ENCODE assay signal across 1 cellular context in the genomic region with DNA sequence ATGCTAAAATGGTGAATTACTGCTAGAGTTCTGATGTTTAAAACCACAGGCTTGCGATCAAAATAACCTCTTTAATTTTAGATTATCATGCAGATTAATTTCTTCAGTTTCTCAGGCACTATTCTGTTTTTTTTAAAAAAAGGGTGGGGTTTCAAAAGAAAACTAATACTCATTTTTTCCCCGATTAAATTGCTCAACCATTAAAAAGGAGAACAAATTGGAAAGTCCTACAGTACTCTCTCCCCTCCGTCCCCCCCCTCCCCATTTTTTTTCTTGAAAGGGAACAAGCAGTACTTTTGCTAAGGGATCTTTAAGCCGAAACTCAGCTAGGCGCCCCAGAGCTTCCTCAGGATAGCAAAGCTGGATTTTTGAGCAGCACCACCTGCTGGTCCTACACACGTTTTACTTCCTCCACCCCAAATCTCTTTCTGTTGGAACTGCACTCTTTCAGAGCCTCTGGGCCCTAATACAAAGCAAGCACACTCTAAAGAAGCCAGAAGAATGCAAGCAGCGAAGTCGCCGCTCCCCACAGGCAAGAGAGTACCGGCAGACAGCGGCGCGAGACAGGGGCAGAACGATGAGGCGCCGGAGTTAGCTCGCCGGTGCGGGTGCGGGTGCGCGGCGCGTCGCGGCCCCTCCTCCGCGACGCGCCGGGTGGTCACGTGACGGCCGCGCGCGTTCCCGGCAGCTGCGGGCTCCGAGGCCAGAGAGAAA.
TF ChIP-seq lines count a peak whose summit lies in the region.

A gene with protein sequence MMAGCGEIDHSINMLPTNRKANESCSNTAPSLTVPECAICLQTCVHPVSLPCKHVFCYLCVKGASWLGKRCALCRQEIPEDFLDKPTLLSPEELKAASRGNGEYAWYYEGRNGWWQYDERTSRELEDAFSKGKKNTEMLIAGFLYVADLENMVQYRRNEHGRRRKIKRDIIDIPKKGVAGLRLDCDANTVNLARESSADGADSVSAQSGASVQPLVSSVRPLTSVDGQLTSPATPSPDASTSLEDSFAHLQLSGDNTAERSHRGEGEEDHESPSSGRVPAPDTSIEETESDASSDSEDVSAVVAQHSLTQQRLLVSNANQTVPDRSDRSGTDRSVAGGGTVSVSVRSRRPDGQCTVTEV (plus strand): TSS at position 687 of the 714 bp plus-strand sequence. CDS start 13,475 bp downstream, outside the sequence.

TF ChIP-seq in HepG2, 621 proteins besides CTCF, POLR2A, EP300 and RAD21 (continued from another document and continues in another):
- TF ChIP-seq, protein P1, sequence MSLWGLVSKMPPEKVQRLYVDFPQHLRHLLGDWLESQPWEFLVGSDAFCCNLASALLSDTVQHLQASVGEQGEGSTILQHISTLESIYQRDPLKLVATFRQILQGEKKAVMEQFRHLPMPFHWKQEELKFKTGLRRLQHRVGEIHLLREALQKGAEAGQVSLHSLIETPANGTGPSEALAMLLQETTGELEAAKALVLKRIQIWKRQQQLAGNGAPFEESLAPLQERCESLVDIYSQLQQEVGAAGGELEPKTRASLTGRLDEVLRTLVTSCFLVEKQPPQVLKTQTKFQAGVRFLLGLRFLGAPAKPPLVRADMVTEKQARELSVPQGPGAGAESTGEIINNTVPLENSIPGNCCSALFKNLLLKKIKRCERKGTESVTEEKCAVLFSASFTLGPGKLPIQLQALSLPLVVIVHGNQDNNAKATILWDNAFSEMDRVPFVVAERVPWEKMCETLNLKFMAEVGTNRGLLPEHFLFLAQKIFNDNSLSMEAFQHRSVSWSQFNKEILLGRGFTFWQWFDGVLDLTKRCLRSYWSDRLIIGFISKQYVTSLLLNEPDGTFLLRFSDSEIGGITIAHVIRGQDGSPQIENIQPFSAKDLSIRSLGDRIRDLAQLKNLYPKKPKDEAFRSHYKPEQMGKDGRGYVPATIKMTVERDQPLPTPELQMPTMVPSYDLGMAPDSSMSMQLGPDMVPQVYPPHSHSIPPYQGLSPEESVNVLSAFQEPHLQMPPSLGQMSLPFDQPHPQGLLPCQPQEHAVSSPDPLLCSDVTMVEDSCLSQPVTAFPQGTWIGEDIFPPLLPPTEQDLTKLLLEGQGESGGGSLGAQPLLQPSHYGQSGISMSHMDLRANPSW (CRISPR knock-in tag; IDR thresholded peaks at IDR 0.05; ENCODE audit: borderline replicate concordance), result 0 out of 2 replicates have a peak, but pooled peaks have one; percentile 52
- TF ChIP-seq U2AF2 (IDR thresholded peaks at IDR 0.05; ENCODE audit: low read depth, low read length), result 0 out of 2 replicates have a peak, but pooled peaks have one; percentile 67
- TF ChIP-seq, protein P2, sequence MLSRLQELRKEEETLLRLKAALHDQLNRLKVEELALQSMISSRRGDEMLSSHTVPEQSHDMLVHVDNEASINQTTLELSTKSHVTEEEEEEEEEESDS (CRISPR knock-in tag; IDR thresholded peaks at IDR 0.05; ENCODE audit: borderline replicate concordance), result no peak
- TF ChIP-seq KLF12 (CRISPR knock-in tag; IDR thresholded peaks at IDR 0.05; ENCODE audit: borderline replicate concordance), result 0 out of 2 replicates have a peak, but pooled peaks have one; percentile 23
- TF ChIP-seq, protein P3, sequence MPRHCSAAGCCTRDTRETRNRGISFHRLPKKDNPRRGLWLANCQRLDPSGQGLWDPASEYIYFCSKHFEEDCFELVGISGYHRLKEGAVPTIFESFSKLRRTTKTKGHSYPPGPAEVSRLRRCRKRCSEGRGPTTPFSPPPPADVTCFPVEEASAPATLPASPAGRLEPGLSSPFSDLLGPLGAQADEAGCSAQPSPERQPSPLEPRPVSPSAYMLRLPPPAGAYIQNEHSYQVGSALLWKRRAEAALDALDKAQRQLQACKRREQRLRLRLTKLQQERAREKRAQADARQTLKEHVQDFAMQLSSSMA (CRISPR knock-in tag; IDR thresholded peaks at IDR 0.05), result no peak
- TF ChIP-seq RAD51 (IDR thresholded peaks at IDR 0.05; ENCODE audit: borderline replicate concordance), result peak; percentile 92
- TF ChIP-seq ZNF124 (CRISPR knock-in tag; IDR thresholded peaks at IDR 0.05), result 0 out of 2 replicates have a peak, but pooled peaks have one; percentile 16
- no peak for TF ChIP-seq ZNF382 (CRISPR knock-in tag; IDR thresholded peaks at IDR 0.05; ENCODE audit: borderline replicate concordance)
- TF ChIP-seq PHF5A (CRISPR knock-in tag; IDR thresholded peaks at IDR 0.05; ENCODE audit: low read depth, unreplicated experiment), result peak; percentile 28
- TF ChIP-seq, protein P4, sequence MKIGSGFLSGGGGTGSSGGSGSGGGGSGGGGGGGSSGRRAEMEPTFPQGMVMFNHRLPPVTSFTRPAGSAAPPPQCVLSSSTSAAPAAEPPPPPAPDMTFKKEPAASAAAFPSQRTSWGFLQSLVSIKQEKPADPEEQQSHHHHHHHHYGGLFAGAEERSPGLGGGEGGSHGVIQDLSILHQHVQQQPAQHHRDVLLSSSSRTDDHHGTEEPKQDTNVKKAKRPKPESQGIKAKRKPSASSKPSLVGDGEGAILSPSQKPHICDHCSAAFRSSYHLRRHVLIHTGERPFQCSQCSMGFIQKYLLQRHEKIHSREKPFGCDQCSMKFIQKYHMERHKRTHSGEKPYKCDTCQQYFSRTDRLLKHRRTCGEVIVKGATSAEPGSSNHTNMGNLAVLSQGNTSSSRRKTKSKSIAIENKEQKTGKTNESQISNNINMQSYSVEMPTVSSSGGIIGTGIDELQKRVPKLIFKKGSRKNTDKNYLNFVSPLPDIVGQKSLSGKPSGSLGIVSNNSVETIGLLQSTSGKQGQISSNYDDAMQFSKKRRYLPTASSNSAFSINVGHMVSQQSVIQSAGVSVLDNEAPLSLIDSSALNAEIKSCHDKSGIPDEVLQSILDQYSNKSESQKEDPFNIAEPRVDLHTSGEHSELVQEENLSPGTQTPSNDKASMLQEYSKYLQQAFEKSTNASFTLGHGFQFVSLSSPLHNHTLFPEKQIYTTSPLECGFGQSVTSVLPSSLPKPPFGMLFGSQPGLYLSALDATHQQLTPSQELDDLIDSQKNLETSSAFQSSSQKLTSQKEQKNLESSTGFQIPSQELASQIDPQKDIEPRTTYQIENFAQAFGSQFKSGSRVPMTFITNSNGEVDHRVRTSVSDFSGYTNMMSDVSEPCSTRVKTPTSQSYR (CRISPR knock-in tag; IDR thresholded peaks at IDR 0.05; ENCODE audit: borderline replicate concordance), result peak; percentile 25; the same call in 1 of the 2 replicates
- TF ChIP-seq, protein P5, sequence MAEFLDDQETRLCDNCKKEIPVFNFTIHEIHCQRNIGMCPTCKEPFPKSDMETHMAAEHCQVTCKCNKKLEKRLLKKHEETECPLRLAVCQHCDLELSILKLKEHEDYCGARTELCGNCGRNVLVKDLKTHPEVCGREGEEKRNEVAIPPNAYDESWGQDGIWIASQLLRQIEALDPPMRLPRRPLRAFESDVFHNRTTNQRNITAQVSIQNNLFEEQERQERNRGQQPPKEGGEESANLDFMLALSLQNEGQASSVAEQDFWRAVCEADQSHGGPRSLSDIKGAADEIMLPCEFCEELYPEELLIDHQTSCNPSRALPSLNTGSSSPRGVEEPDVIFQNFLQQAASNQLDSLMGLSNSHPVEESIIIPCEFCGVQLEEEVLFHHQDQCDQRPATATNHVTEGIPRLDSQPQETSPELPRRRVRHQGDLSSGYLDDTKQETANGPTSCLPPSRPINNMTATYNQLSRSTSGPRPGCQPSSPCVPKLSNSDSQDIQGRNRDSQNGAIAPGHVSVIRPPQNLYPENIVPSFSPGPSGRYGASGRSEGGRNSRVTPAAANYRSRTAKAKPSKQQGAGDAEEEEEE (CRISPR knock-in tag; IDR thresholded peaks at IDR 0.05; ENCODE audit: borderline replicate concordance), result peak; percentile 84; the same call in 1 of the 2 replicates
- TF ChIP-seq, protein P6, sequence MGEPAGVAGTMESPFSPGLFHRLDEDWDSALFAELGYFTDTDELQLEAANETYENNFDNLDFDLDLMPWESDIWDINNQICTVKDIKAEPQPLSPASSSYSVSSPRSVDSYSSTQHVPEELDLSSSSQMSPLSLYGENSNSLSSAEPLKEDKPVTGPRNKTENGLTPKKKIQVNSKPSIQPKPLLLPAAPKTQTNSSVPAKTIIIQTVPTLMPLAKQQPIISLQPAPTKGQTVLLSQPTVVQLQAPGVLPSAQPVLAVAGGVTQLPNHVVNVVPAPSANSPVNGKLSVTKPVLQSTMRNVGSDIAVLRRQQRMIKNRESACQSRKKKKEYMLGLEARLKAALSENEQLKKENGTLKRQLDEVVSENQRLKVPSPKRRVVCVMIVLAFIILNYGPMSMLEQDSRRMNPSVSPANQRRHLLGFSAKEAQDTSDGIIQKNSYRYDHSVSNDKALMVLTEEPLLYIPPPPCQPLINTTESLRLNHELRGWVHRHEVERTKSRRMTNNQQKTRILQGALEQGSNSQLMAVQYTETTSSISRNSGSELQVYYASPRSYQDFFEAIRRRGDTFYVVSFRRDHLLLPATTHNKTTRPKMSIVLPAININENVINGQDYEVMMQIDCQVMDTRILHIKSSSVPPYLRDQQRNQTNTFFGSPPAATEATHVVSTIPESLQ (CRISPR knock-in tag; conservative IDR thresholded peaks at IDR 0.05), result no peak
- no peak; the same call in 1 of the 2 replicates for TF ChIP-seq ZC3H4 (CRISPR knock-in tag; IDR thresholded peaks at IDR 0.05; ENCODE audit: borderline replicate concordance)
- no peak for TF ChIP-seq MED1 (CRISPR knock-in tag; IDR thresholded peaks at IDR 0.05)
- 0 out of 2 replicates have a peak, but pooled peaks have one; percentile 73 for TF ChIP-seq HNRNPUL1 (IDR thresholded peaks at IDR 0.05; ENCODE audit: low read depth, low read length)
- TF ChIP-seq ZNF772 (CRISPR knock-in tag; IDR thresholded peaks at IDR 0.05), result peak; percentile 67; the same call in 1 of the 2 replicates
- TF ChIP-seq KDM6A (CRISPR knock-in tag; IDR thresholded peaks at IDR 0.05; ENCODE audit: low read depth), result no peak
- TF ChIP-seq HOXD1 (CRISPR knock-in tag; IDR thresholded peaks at IDR 0.05), result 0 out of 2 replicates have a peak, but pooled peaks have one; percentile 13
- TF ChIP-seq FOXJ3 (CRISPR knock-in tag; IDR thresholded peaks at IDR 0.05; ENCODE audit: borderline replicate concordance), result no peak
- 0 out of 2 replicates have a peak, but pooled peaks have one; percentile 72 for TF ChIP-seq MYNN (CRISPR knock-in tag; IDR thresholded peaks at IDR 0.05; ENCODE audit: low read depth)
- TF ChIP-seq TCF7 (IDR thresholded peaks at IDR 0.05; ENCODE audit: low read depth), result peak; percentile 2; the same call in 1 of the 2 replicates
- no peak for TF ChIP-seq ZNF720 (CRISPR knock-in tag; IDR thresholded peaks at IDR 0.05)
- TF ChIP-seq, protein P7, sequence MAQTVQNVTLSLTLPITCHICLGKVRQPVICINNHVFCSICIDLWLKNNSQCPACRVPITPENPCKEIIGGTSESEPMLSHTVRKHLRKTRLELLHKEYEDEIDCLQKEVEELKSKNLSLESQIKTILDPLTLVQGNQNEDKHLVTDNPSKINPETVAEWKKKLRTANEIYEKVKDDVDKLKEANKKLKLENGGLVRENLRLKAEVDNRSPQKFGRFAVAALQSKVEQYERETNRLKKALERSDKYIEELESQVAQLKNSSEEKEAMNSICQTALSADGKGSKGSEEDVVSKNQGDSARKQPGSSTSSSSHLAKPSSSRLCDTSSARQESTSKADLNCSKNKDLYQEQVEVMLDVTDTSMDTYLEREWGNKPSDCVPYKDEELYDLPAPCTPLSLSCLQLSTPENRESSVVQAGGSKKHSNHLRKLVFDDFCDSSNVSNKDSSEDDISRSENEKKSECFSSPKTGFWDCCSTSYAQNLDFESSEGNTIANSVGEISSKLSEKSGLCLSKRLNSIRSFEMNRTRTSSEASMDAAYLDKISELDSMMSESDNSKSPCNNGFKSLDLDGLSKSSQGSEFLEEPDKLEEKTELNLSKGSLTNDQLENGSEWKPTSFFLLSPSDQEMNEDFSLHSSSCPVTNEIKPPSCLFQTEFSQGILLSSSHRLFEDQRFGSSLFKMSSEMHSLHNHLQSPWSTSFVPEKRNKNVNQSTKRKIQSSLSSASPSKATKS (CRISPR knock-in tag; IDR thresholded peaks at IDR 0.05), result 0 out of 2 replicates have a peak, but pooled peaks have one; percentile 63
- no peak for TF ChIP-seq ZFY (CRISPR knock-in tag; IDR thresholded peaks at IDR 0.05)
- TF ChIP-seq SKI (IDR thresholded peaks at IDR 0.05; ENCODE audit: partially characterized antibody), result peak; percentile 80
- TF ChIP-seq, protein P8, sequence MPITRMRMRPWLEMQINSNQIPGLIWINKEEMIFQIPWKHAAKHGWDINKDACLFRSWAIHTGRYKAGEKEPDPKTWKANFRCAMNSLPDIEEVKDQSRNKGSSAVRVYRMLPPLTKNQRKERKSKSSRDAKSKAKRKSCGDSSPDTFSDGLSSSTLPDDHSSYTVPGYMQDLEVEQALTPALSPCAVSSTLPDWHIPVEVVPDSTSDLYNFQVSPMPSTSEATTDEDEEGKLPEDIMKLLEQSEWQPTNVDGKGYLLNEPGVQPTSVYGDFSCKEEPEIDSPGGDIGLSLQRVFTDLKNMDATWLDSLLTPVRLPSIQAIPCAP (CRISPR knock-in tag; IDR thresholded peaks at IDR 0.05; ENCODE audit: low read depth), result peak; percentile 47; the same call in 1 of the 2 replicates
- 0 out of 2 replicates have a peak, but pooled peaks have one; percentile 28 for TF ChIP-seq TP53 (CRISPR knock-in tag; conservative IDR thresholded peaks at IDR 0.05)
- TF ChIP-seq ELF4 (CRISPR knock-in tag; IDR thresholded peaks at IDR 0.05; ENCODE audit: borderline replicate concordance), result no peak
- no peak for TF ChIP-seq ZFP1 (CRISPR knock-in tag; IDR thresholded peaks at IDR 0.05)
- peak; percentile 50; the same call in 1 of the 2 replicates for TF ChIP-seq SOX5 (CRISPR knock-in tag; IDR thresholded peaks at IDR 0.05; ENCODE audit: borderline replicate concordance)
- peak; percentile 26; the same call in 1 of the 2 replicates for TF ChIP-seq NCOR1 (IDR thresholded peaks at IDR 0.05; ENCODE audit: borderline replicate concordance, low read length)
- TF ChIP-seq ZNF496 (CRISPR knock-in tag; IDR thresholded peaks at IDR 0.05; ENCODE audit: insufficient replicate concordance), result no peak
- TF ChIP-seq ZNF615 (CRISPR knock-in tag; IDR thresholded peaks at IDR 0.05; ENCODE audit: borderline replicate concordance), result peak; percentile 25; the same call in 1 of the 2 replicates
- TF ChIP-seq ZNF331 (CRISPR knock-in tag; IDR thresholded peaks at IDR 0.05), result 0 out of 2 replicates have a peak, but pooled peaks have one; percentile 20
- no peak for TF ChIP-seq TEAD2 (CRISPR knock-in tag; IDR thresholded peaks at IDR 0.05)
- no peak for TF ChIP-seq KAT2B (IDR thresholded peaks at IDR 0.05; ENCODE audit: borderline replicate concordance, low read depth, low read length)
- TF ChIP-seq, protein P9, sequence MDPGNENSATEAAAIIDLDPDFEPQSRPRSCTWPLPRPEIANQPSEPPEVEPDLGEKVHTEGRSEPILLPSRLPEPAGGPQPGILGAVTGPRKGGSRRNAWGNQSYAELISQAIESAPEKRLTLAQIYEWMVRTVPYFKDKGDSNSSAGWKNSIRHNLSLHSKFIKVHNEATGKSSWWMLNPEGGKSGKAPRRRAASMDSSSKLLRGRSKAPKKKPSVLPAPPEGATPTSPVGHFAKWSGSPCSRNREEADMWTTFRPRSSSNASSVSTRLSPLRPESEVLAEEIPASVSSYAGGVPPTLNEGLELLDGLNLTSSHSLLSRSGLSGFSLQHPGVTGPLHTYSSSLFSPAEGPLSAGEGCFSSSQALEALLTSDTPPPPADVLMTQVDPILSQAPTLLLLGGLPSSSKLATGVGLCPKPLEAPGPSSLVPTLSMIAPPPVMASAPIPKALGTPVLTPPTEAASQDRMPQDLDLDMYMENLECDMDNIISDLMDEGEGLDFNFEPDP (CRISPR knock-in tag; conservative IDR thresholded peaks at IDR 0.05), result no peak
- TF ChIP-seq ZNF44 (CRISPR knock-in tag; IDR thresholded peaks at IDR 0.05), result peak; percentile 8; the same call in 1 of the 2 replicates
- TF ChIP-seq, protein P10, sequence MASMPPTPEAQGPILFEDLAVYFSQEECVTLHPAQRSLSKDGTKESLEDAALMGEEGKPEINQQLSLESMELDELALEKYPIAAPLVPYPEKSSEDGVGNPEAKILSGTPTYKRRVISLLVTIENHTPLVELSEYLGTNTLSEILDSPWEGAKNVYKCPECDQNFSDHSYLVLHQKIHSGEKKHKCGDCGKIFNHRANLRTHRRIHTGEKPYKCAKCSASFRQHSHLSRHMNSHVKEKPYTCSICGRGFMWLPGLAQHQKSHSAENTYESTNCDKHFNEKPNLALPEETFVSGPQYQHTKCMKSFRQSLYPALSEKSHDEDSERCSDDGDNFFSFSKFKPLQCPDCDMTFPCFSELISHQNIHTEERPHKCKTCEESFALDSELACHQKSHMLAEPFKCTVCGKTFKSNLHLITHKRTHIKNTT (CRISPR knock-in tag; IDR thresholded peaks at IDR 0.05), result no peak
